ENCODE assay signal across 16 cellular contexts in the genomic region with DNA sequence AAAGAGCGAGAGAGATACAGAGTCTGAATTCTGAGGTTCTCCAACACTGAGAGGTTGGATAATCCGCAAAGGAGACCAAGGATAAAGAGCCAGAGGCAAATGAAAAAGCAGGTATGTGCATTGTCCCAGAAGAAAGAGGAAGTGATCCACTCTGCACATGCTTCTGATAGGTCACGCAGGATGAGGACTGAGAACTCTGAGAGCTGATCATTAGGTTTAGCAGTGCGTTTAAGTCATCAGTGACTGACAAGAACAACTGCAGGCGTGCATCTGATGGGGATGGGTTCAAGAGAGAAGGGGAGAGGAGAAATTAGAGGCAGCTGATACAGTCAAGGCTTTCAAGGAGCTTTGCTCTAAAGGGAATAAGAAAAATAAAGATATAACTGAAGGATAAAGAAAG.
DNase-seq lines count a peak whose midpoint lies in the region; ATAC-seq and TF ChIP-seq lines count a peak whose summit lies in the region.
"Had no signal": no experiment of that assay in that cellular context is flagged by ENCODE, and none has a peak within 500 bp of the region (broad histone marks: within the 10 kb centered on the region; RNA-seq: fewer than 3 reads in every experiment).

No MANE protein-coding gene starts in this region.

- no peak overlapping the region for H2AFZ ChIP-seq in OCI-LY3 (ENCODE audit: low read depth, low read length)
- H2AFZ ChIP-seq: neural progenitor cell had no signal

- peaks cover 13% of the 10 kb centered on the region for H3K4me1 ChIP-seq in OCI-LY3 (ENCODE audit: low read length)

- H3K4me3 ChIP-seq in OCI-LY3 (ENCODE audit: low read length): no peak overlapping the region
- H3K4me3 ChIP-seq: lung, neural progenitor cell had no signal

- peaks cover 8 to 12% of the 10 kb centered on the region in 2 donors for H3K4me1 Mint-ChIP-seq in stimulated activated naive B cell treated with anti-CD40 and anti-IgM and Interleukin-4, amounts not matched to agents 10 μg/mL and 1 μg/mL and 100 μg/mL, for 72 hours

- no peak overlapping the region for H3K27ac Mint-ChIP-seq in stimulated activated naive B cell treated with anti-CD40 and anti-IgM and Interleukin-4, amounts not matched to agents 10 μg/mL and 1 μg/mL and 100 μg/mL, for 72 hours
- H3K27ac Mint-ChIP-seq: activated T-helper 1 cell treated with anti-CD3 and anti-CD28 coated beads, Interleukin-12 subunit alpha, Interleukin-12 subunit beta, Interleukin-2, Interleukin-4 antibody, amounts not matched to agents 30 ng/mL and 10 ng/mL and 1 ng/mL, durations not matched to agents 14 hours and 24 hours and 36 hours; neural progenitor cell; T-helper 2 cell treated with Interferon-gamma antibody and Interleukin-4, amounts not matched to agents 5 μg/mL and 100 μg/mL, for 36 hours had no signal

- H3K4me3 Mint-ChIP-seq in stimulated activated naive B cell treated with anti-CD40 and anti-IgM and Interleukin-4, amounts not matched to agents 10 μg/mL and 1 μg/mL and 100 μg/mL, for 72 hours: no peak overlapping the region
- H3K4me3 Mint-ChIP-seq: activated T-helper 1 cell treated with anti-CD3 and anti-CD28 coated beads, Interleukin-12 subunit alpha, Interleukin-12 subunit beta, Interleukin-2, Interleukin-4 antibody, amounts not matched to agents 30 ng/mL and 10 ng/mL and 1 ng/mL, durations not matched to agents 14 hours and 24 hours and 36 hours; neural progenitor cell; T-helper 2 cell treated with Interferon-gamma antibody and Interleukin-4, amounts not matched to agents 5 μg/mL and 100 μg/mL, for 36 hours had no signal

- ATAC-seq in GM19438 (IDR thresholded peaks at IDR 0.05; ENCODE audit: low read depth, unreplicated experiment) (peak; percentile 77), HG02981 (IDR thresholded peaks at IDR 0.05; ENCODE audit: unreplicated experiment) (peak; percentile 45)
- ATAC-seq in stimulated activated naive B cell treated with anti-CD40 and anti-IgM and Interleukin-4, amounts not matched to agents 10 μg/mL and 1 μg/mL and 100 μg/mL, for 72 hours (replicated peaks): peak; percentile 79 to 90

- H3K36me3 ChIP-seq in OCI-LY3 (replicated peaks; ENCODE audit: low read depth, low read length): no peaks in the 10 kb centered on the region
- H3K36me3 ChIP-seq: neural progenitor cell had no signal

- no peak for TF ChIP-seq CTCF in OCI-LY3 (IDR thresholded peaks at IDR 0.05; ENCODE audit: low read depth, low read length)

- H3K9me3 Mint-ChIP-seq in stimulated activated naive B cell treated with anti-CD40 and anti-IgM and Interleukin-4, amounts not matched to agents 10 μg/mL and 1 μg/mL and 100 μg/mL, for 72 hours: no peaks in the 10 kb centered on the region
- H3K9me3 Mint-ChIP-seq: activated T-helper 1 cell treated with anti-CD3 and anti-CD28 coated beads, Interleukin-12 subunit alpha, Interleukin-12 subunit beta, Interleukin-2, Interleukin-4 antibody, amounts not matched to agents 30 ng/mL and 10 ng/mL and 1 ng/mL, durations not matched to agents 14 hours and 24 hours and 36 hours; T-helper 2 cell treated with Interferon-gamma antibody and Interleukin-4, amounts not matched to agents 5 μg/mL and 100 μg/mL, for 36 hours had no signal

- no peaks in the 10 kb centered on the region for H3K36me3 Mint-ChIP-seq in stimulated activated naive B cell treated with anti-CD40 and anti-IgM and Interleukin-4, amounts not matched to agents 10 μg/mL and 1 μg/mL and 100 μg/mL, for 72 hours
- H3K36me3 Mint-ChIP-seq: neural progenitor cell had no signal

- no peaks in the 10 kb centered on the region for H3K27me3 ChIP-seq in OCI-LY3 (ENCODE audit: low read depth, low read length)
- H3K27me3 ChIP-seq: neural progenitor cell had no signal

- no peaks in the 10 kb centered on the region for H3K9me3 ChIP-seq in OCI-LY3 (ENCODE audit: insufficient read depth, low read length)

- no peaks in the 10 kb centered on the region for H4K20me1 ChIP-seq in OCI-LY3 (ENCODE audit: insufficient read depth, low read length)

- no peaks in the 10 kb centered on the region for H3K79me2 ChIP-seq in OCI-LY3 (ENCODE audit: low read length)

- H3K27me3 Mint-ChIP-seq in stimulated activated naive B cell treated with anti-CD40 and anti-IgM and Interleukin-4, amounts not matched to agents 10 μg/mL and 1 μg/mL and 100 μg/mL, for 72 hours: peaks cover 0 to 6% of the 10 kb centered on the region in 2 donors

- no peak for DNase-seq in stimulated activated naive B cell treated with anti-CD40 and anti-IgM and Interleukin-4, amounts not matched to agents 10 μg/mL and 1 μg/mL and 100 μg/mL, for 72 hours
- DNase-seq in LoVo (ENCODE audit: low spot score): no peak
- DNase-seq in NCI-H526 treated with DMSO at 0.1 percent for 48 hours (lab: John Stamatoyannopoulos, UW): no peak
- no peak for DNase-seq in epidermal melanocyte (ENCODE audit: insufficient read length, low spot score)
- DNase-seq: activated CD4-positive, alpha-beta T cell treated with anti-CD3 and anti-CD28 coated beads, Interleukin-2, amount 50 U/mL, for 1 hour; anterior cingulate cortex; NCI-H1048; right cardiac atrium had no signal

- no peak overlapping the region for H3K27ac ChIP-seq in OCI-LY3 (ENCODE audit: low read length)
- H3K27ac ChIP-seq: neural progenitor cell, RWPE1 had no signal

- H3K4me2 ChIP-seq in OCI-LY3 (ENCODE audit: low read length): peak overlapping the region; percentile 32; the same call in 1 of the 2 replicates
- H3K4me2 ChIP-seq: neural progenitor cell had no signal

- H3K9ac ChIP-seq in OCI-LY3 (ENCODE audit: low read length): no peak overlapping the region
- H3K9ac ChIP-seq: neural progenitor cell had no signal
